19 cellular contexts compared by ENCODE assay signal in the genomic region with DNA sequence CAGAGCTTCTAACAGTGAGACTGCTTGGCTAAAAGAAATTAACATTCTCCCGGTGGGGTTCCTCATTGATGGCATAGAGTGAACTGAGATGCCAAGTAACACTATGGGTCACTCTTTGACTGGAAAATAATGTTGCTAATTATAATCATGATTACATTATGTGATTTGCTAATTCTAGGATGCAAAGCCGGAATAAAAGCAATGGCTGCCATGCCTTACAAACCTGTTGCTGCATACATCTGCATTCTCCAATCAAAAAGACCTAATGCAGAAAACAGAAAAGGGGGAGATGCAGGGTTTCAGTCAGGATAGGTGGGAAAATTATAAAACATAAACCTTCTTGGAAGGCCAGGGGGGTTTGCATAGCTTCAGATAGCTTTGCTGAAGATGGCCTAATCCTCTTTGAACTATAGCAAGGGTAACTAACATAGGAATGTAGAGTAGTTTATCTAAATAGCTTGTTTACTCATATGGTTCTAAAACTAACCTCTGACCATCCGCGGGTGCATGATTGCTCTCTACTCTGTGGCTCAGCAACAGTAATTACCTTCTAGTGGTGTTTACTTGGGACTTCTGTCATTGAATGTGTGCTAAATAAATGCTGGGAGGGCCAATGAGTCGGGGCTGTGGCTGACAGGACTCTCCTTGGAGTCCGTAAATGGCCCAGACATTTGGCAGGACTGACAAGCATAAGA.
"Had no signal": no experiment of that assay in that cellular context is flagged by ENCODE, and none has a peak within 500 bp of the region (broad histone marks: within the 10 kb centered on the region; RNA-seq: fewer than 3 reads in every experiment).

No MANE protein-coding gene starts in this region.

- H3K27ac ChIP-seq: heart right ventricle, neutrophil, psoas muscle, right lobe of liver, skin epidermis, thoracic aorta, transverse colon had no signal

- H3K27me3 Mint-ChIP-seq: stimulated activated naive B cell treated with anti-CD40 and anti-IgM and Interleukin-4, amounts not matched to agents 10 μg/mL and 1 μg/mL and 100 μg/mL, for 72 hours; stimulated activated naive CD8-positive, alpha-beta T cell treated with anti-CD3 and anti-CD28 coated beads, Interleukin-15, amount 100 ng/mL, for 72 hours had no signal

- H3K4me1 ChIP-seq: right lobe of liver had no signal

- DNase-seq: dermis blood vessel endothelial cell; heart right ventricle; hypothalamus; mammary epithelial cell; mucosa of descending colon; psoas muscle; retina; stimulated activated CD4-positive, alpha-beta T cell treated with anti-CD3 and anti-CD28 coated beads, Interleukin-2, amount 100 ng/mL, for 24 hours; stimulated activated CD4-positive, alpha-beta T cell treated with anti-CD3 and anti-CD28 coated beads, Interleukin-4, amount 100 ng/mL, for 4 hours; stimulated activated naive B cell treated with anti-CD40 and anti-IgM and Interleukin-4, amounts not matched to agents 10 μg/mL and 1 μg/mL and 100 μg/mL, for 72 hours; stimulated activated naive CD8-positive, alpha-beta T cell treated with anti-CD3 and anti-CD28 coated beads, Interleukin-15, amount 100 ng/mL, for 72 hours; substantia nigra; transverse colon had no signal

- H3K27me3 ChIP-seq: heart right ventricle, right lobe of liver, transverse colon had no signal

- H3K4me1 Mint-ChIP-seq: stimulated activated naive CD8-positive, alpha-beta T cell treated with anti-CD3 and anti-CD28 coated beads, Interleukin-15, amount 100 ng/mL, for 72 hours had no signal

- H3K4me3 Mint-ChIP-seq: naive thymus-derived CD8-positive, alpha-beta T cell; stimulated activated naive B cell treated with anti-CD40 and anti-IgM and Interleukin-4, amounts not matched to agents 10 μg/mL and 1 μg/mL and 100 μg/mL, for 72 hours; stimulated activated naive CD8-positive, alpha-beta T cell treated with anti-CD3 and anti-CD28 coated beads, Interleukin-15, amount 100 ng/mL, for 72 hours had no signal

- ATAC-seq: heart right ventricle; left lobe of liver; mucosa of descending colon; naive thymus-derived CD8-positive, alpha-beta T cell; psoas muscle; right lobe of liver; stimulated activated naive B cell treated with anti-CD40 and anti-IgM and Interleukin-4, amounts not matched to agents 10 μg/mL and 1 μg/mL and 100 μg/mL, for 72 hours; stimulated activated naive CD8-positive, alpha-beta T cell treated with anti-CD3 and anti-CD28 coated beads, Interleukin-15, amount 100 ng/mL, for 72 hours had no signal

- H3K4me3 ChIP-seq: heart right ventricle, mucosa of descending colon, psoas muscle, right lobe of liver, skin epidermis, thoracic aorta, transverse colon had no signal

- H3K9me3 ChIP-seq: heart right ventricle, neutrophil, psoas muscle, right lobe of liver, transverse colon had no signal

- H3K27ac Mint-ChIP-seq: naive thymus-derived CD8-positive, alpha-beta T cell; stimulated activated naive B cell treated with anti-CD40 and anti-IgM and Interleukin-4, amounts not matched to agents 10 μg/mL and 1 μg/mL and 100 μg/mL, for 72 hours; stimulated activated naive CD8-positive, alpha-beta T cell treated with anti-CD3 and anti-CD28 coated beads, Interleukin-15, amount 100 ng/mL, for 72 hours had no signal

- H3K36me3 ChIP-seq: heart right ventricle, neutrophil, right lobe of liver, transverse colon had no signal
